13 cellular contexts compared by ENCODE assay signal in genomic region chr7:21943436-21943835, GRCh38. TPM values are rescaled to one million over a fixed set of nuclear protein-coding genes. Genes with fewer than 3 reads are reported as not detected.
DNase-seq lines count a peak whose midpoint lies in the region; ATAC-seq and TF ChIP-seq lines count a peak whose summit lies in the region.
"Had no signal": no experiment of that assay in that cellular context is flagged by ENCODE, and none has a peak within 500 bp of the region (broad histone marks: within the 10 kb centered on the region; RNA-seq: fewer than 3 reads in every experiment).

No MANE protein-coding gene starts in this region.

- peak overlapping the region; percentile 55 for H3K27ac ChIP-seq in right cardiac atrium (ENCODE audit: low read length)
- H3K27ac ChIP-seq in PC-9: no peak overlapping the region
- no peak overlapping the region for H3K27ac ChIP-seq in foreskin keratinocyte

- peak overlapping the region; percentile 91 for H3K4me2 ChIP-seq in PC-9

- no peaks in the 10 kb centered on the region for H3K9me2 ChIP-seq in PC-9 (ENCODE audit: insufficient read depth)

- peaks cover 35% of the 10 kb centered on the region for H4K20me1 ChIP-seq in PC-9 (ENCODE audit: insufficient read depth)

- H3K9ac ChIP-seq in iPS-15b (ENCODE audit: low read depth, low read length): no peak overlapping the region

- DNase-seq in right cardiac atrium: no peak
- DNase-seq in Right ventricle myocardium inferior (ENCODE audit: missing footprints): no peak
- peak in 1 of 2 experiments; percentile 3 for DNase-seq in PC-9
- no peak for DNase-seq in type B pancreatic cell (ENCODE audit: extremely low spot score, unreplicated experiment)
- DNase-seq in SK-N-DZ (ENCODE audit: low spot score): no peak
- no peak for DNase-seq in SKM-1 treated with dmso at 0.1 percent for 144 hours (lab: John Stamatoyannopoulos, UW; ENCODE audit: unreplicated experiment)
- DNase-seq in foreskin keratinocyte: no peak
- DNase-seq: COR-L47; erythroblast; NCI-H2081 treated with DMSO at 0.1 percent for 48 hours; OCI-M1; stimulated activated CD4-positive, alpha-beta T cell treated with anti-CD3 and anti-CD28 coated beads, Interleukin-12 subunit alpha, Interleukin-12 subunit beta, amount 100 ng/mL, for 4 hours had no signal

- H3K36me3 Mint-ChIP-seq in type B pancreatic cell: peaks cover 11% of the 10 kb centered on the region

- POLR2A ChIA-PET in PC-9 (lab: Charles Lee; ENCODE audit: unreplicated experiment): interaction anchor here (0.7 kb wide), 2 partner anchors 57 to 568 kb away, joined by 4 to 8 read pairs; no protein-coding TSS in a partner anchor

- H3K4me3 Mint-ChIP-seq in type B pancreatic cell: peak overlapping the region; percentile 67

- BruUV-seq in PC-9 (replicated peaks; lab: Mats Ljungman, UMichigan): no TSS peak

- TF ChIP-seq CTCF in PC-9 (conservative IDR thresholded peaks at IDR 0.05) (no peak), type B pancreatic cell (conservative IDR thresholded peaks at IDR 0.05) (no peak), foreskin keratinocyte (conservative IDR thresholded peaks at IDR 0.05) (no peak)

- no peak overlapping the region for H2AFZ ChIP-seq in PC-9

- ATAC-seq in right cardiac atrium: no peak
- no peak for ATAC-seq in Right ventricle myocardium inferior
- ATAC-seq in foreskin keratinocyte: no peak

- H3K4me3 ChIP-seq in right cardiac atrium (ENCODE audit: low read length): no peak overlapping the region
- H3K4me3 ChIP-seq in PC-9: peak overlapping the region; percentile 91; the same call in 1 of the 2 replicates
- peak overlapping the region; percentile 19 for H3K4me3 ChIP-seq in iPS-15b (ENCODE audit: low read depth, low read length)

- H3K36me3 ChIP-seq in PC-9 (ENCODE audit: low read depth): peaks cover 9% of the 10 kb centered on the region
- no peaks in the 10 kb centered on the region for H3K36me3 ChIP-seq in iPS-15b (ENCODE audit: control insufficient read depth, insufficient read depth, low read length)

- H3K9me3 ChIP-seq in right cardiac atrium (ENCODE audit: control insufficient read depth, low read length) (no peaks in the 10 kb centered on the region), PC-9 (ENCODE audit: insufficient read depth, low read depth) (no peaks in the 10 kb centered on the region), iPS-15b (ENCODE audit: control insufficient read depth, insufficient read depth, low read length) (no peaks in the 10 kb centered on the region)

- peaks cover 31% of the 10 kb centered on the region for H3F3A ChIP-seq in PC-9 (ENCODE audit: insufficient read depth, low read depth)

- WGBS in right cardiac atrium: 77% methylated on average over 5 of the region's 5 CpGs

- peaks cover 33% of the 10 kb centered on the region for H3K4me1 Mint-ChIP-seq in type B pancreatic cell (ENCODE audit: unreplicated experiment)

- CTCF ChIA-PET in PC-9 (lab: Charles Lee): no interaction called here

- H3K4me1 ChIP-seq in right cardiac atrium (ENCODE audit: control insufficient read depth, insufficient read depth, low read length) (peaks cover 2% of the 10 kb centered on the region), PC-9 (replicated peaks; ENCODE audit: insufficient read depth) (peaks cover 53% of the 10 kb centered on the region), iPS-15b (ENCODE audit: control insufficient read depth, insufficient read depth, low read length) (peaks cover 39% of the 10 kb centered on the region), foreskin keratinocyte (peaks cover 36% of the 10 kb centered on the region)

- H3K9me3 Mint-ChIP-seq in type B pancreatic cell: no peaks in the 10 kb centered on the region

- peaks cover 26% of the 10 kb centered on the region for H3K27me3 Mint-ChIP-seq in type B pancreatic cell

- intact Hi-C loops in right cardiac atrium (cut with DNase I): no loop called here
- intact Hi-C loops in Right ventricle myocardium inferior (cut with DNase I): loop anchor here (2.0 kb wide), 1 partner anchor 21 kb away; no protein-coding TSS in a partner anchor
- intact Hi-C loops in PC-9 (cut with micrococcal nuclease; ENCODE audit: unreplicated experiment): loop anchor here (10.0 kb wide), 1 partner anchor 1651 kb away; the partner anchor contains the start of gene CCDC126

- H3K27ac Mint-ChIP-seq in type B pancreatic cell: no peak overlapping the region

- peaks cover 67% of the 10 kb centered on the region for H3K79me2 ChIP-seq in PC-9 (ENCODE audit: low read depth)

- no peaks in the 10 kb centered on the region for H3K27me3 ChIP-seq in right cardiac atrium (ENCODE audit: control insufficient read depth, insufficient read depth)
- H3K27me3 ChIP-seq in PC-9 (ENCODE audit: insufficient read depth, low read depth): no peaks in the 10 kb centered on the region
- no peaks in the 10 kb centered on the region for H3K27me3 ChIP-seq in iPS-15b (ENCODE audit: control insufficient read depth, insufficient read depth, low read length)
- no peaks in the 10 kb centered on the region for H3K27me3 ChIP-seq in foreskin keratinocyte

RNA-seq across cellular contexts. Expression of gene CDCA7L, which starts 2.3 kb away (rescaled TPM):
- total RNA-seq in right cardiac atrium: 10 to 100 TPM; 33.6 to 89.6 (median 67.7) TPM
- polyA plus RNA-seq in right cardiac atrium: 29.7 TPM
- total RNA-seq in Right ventricle myocardium inferior: 59.1 TPM
- 243 and 252 TPM in 2 replicates for total RNA-seq in PC-9 (2021)
- total RNA-seq in type B pancreatic cell (ENCODE audit: low replicate concordance): 17.3 and 37.8 TPM in 2 replicates
- 18.2 and 32.3 TPM in 2 replicates for polyA plus RNA-seq in SK-N-DZ (2014; cell fraction: cytosol; rRNA removed)
- 39.0 and 45.5 TPM in 2 replicates for polyA plus RNA-seq in SK-N-DZ (2014; cell fraction: nucleus; rRNA removed)
- total RNA-seq in foreskin keratinocyte: 59.7 and 60.7 TPM in 2 replicates
- 30.5 and 34.1 TPM in 2 replicates for polyA plus RNA-seq in foreskin keratinocyte

Comparison
In these comparisons a context has a peak if more than half of its experiments do, and no peak if none do; other contexts are left out.
1. intact Hi-C loops: an anchor here in Right ventricle myocardium inferior (2.0 kb wide) and PC-9 (10.0 kb wide); none called in right cardiac atrium.